8 cellular contexts compared by ENCODE assay signal in the genomic region with DNA sequence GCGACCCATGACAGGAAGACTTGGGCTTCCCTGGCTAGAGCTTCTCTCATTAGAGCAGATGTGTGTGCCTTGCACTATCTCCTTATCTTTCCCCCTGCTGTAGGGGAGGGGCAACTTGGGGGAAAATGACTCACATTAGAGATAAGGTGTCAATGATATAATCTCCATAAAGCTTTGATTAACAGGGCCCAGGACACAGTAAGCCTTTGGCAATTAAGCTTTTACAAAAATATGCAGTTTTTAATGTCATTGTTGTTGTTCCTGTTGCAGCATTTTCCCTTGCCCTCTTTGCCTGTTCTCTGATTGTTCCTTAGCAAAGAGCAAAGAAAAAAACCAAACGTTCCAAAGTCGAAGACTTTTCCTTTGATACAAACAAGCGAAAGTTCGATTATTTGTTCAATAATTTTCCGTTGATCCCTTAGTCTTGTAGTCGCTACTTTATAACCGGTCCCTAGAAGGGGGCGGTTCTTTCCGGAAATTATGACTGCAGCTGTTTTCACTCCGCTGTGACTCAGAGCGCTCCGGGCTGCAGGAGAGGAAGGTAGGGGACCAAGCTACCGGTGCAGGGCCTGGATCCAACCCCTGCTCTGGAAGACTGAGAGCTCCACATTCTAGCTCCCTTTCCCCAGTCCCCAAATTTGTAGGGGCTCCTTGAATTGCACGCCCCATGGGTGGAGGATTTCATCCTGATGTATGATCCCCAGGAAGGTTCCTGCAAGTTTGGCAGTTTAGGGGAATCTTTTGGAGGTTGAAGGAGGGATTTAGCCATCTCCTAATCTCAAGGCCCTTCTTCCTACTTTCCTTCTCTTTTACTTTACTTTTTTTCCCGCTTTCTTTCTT. TPM values are rescaled to one million over a fixed set of nuclear protein-coding genes. Genes with fewer than 3 reads are reported as not detected.
A peak's percentile ranks its signal among the peaks of the same experiment; 100 is the strongest.
DNase-seq lines count a peak whose midpoint lies in the region; ATAC-seq and TF ChIP-seq lines count a peak whose summit lies in the region.

A gene with protein sequence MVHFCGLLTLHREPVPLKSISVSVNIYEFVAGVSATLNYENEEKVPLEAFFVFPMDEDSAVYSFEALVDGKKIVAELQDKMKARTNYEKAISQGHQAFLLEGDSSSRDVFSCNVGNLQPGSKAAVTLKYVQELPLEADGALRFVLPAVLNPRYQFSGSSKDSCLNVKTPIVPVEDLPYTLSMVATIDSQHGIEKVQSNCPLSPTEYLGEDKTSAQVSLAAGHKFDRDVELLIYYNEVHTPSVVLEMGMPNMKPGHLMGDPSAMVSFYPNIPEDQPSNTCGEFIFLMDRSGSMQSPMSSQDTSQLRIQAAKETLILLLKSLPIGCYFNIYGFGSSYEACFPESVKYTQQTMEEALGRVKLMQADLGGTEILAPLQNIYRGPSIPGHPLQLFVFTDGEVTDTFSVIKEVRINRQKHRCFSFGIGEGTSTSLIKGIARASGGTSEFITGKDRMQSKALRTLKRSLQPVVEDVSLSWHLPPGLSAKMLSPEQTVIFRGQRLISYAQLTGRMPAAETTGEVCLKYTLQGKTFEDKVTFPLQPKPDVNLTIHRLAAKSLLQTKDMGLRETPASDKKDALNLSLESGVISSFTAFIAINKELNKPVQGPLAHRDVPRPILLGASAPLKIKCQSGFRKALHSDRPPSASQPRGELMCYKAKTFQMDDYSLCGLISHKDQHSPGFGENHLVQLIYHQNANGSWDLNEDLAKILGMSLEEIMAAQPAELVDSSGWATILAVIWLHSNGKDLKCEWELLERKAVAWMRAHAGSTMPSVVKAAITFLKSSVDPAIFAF (plus strand): TSS at position 509 of the 840 bp plus-strand sequence. CDS start 2,062 bp downstream, outside the sequence.

- intact Hi-C loops in activated CD8-positive, alpha-beta T cell treated with anti-CD3 and anti-CD28 coated beads for 36 hours (cut with micrococcal nuclease): loop anchor here (10.0 kb wide), 1 partner anchor 80 kb away; no protein-coding TSS in a partner anchor
- intact Hi-C loops in lower lobe of right lung (cut with DNase I): no loop called here

- H3K4me1 ChIP-seq in lower lobe of right lung: peaks cover 14% of the 10 kb centered on the region

- H3K27me3 Mint-ChIP-seq in activated CD8-positive, alpha-beta T cell treated with anti-CD3 and anti-CD28 coated beads for 36 hours: peaks cover 9% of the 10 kb centered on the region

- POLR2A ChIA-PET in activated CD8-positive, alpha-beta T cell treated with anti-CD3 and anti-CD28 coated beads for 36 hours (lab: Charles Lee): interaction anchor here (0.6 to 1.1 kb wide), 2 partner anchors 17 to 49 kb away, joined by 3 to 4 read pairs; no protein-coding TSS in a partner anchor

- H3K27me3 ChIP-seq in lower lobe of right lung (ENCODE audit: low read depth): no peaks in the 10 kb centered on the region

- ATAC-seq in GM18867 (IDR thresholded peaks at IDR 0.05; ENCODE audit: unreplicated experiment) (peak; percentile 100), HG03095 (IDR thresholded peaks at IDR 0.05; ENCODE audit: unreplicated experiment) (peak; percentile 97), lower lobe of right lung (peak; percentile 96 to 99)
- peak; percentile 100 for ATAC-seq in activated CD8-positive, alpha-beta T cell treated with anti-CD3 and anti-CD28 coated beads for 36 hours

- H3K36me3 Mint-ChIP-seq in activated CD8-positive, alpha-beta T cell treated with anti-CD3 and anti-CD28 coated beads for 36 hours (ENCODE audit: low read depth): peaks cover 5% of the 10 kb centered on the region

- H3K4me3 Mint-ChIP-seq in activated CD8-positive, alpha-beta T cell treated with anti-CD3 and anti-CD28 coated beads for 36 hours: peak within 1 kb of the TSS; percentile 82

- H3K36me3 ChIP-seq in lower lobe of right lung: peaks cover 29% of the 10 kb centered on the region

- H3K4me3 ChIP-seq in lower lobe of right lung: peak within 1 kb of the TSS; percentile 66

- H3K27ac Mint-ChIP-seq in activated CD8-positive, alpha-beta T cell treated with anti-CD3 and anti-CD28 coated beads for 36 hours: peak within 1 kb of the TSS; percentile 80

- peaks cover 10% of the 10 kb centered on the region for H3K4me1 Mint-ChIP-seq in activated CD8-positive, alpha-beta T cell treated with anti-CD3 and anti-CD28 coated beads for 36 hours (ENCODE audit: low read depth)

- CTCF ChIA-PET in activated CD8-positive, alpha-beta T cell treated with anti-CD3 and anti-CD28 coated beads for 36 hours (lab: Charles Lee): interaction anchor here (1.4 to 2.5 kb wide), 2 partner anchors 42 to 79 kb away, joined by 3 to 13 read pairs; no protein-coding TSS in a partner anchor

- peak within 1 kb of the TSS; percentile 73 for H3K27ac ChIP-seq in lower lobe of right lung

- H3K9me3 ChIP-seq in lower lobe of right lung: no peaks in the 10 kb centered on the region

- peak; percentile 85 for DNase-seq in AG08395 (ENCODE audit: low spot score)
- peak; percentile 66 for DNase-seq in NCI-H510A treated with DMSO at 0.1 percent for 48 hours (lab: John Stamatoyannopoulos, UW)
- DNase-seq in activated CD8-positive, alpha-beta T cell treated with anti-CD3 and anti-CD28 coated beads for 36 hours: peak; percentile 90
- DNase-seq in effector CD8-positive, alpha-beta T cell (lab: John Stamatoyannopoulos, UW): peak; percentile 5
- peak; percentile 80 for DNase-seq in lower lobe of right lung
- peak; percentile 58 to 75 (median 66) for DNase-seq in stimulated activated CD4-positive, alpha-beta T cell treated with anti-CD3 and anti-CD28 coated beads, TNF-alpha, amount 100 ng/mL, for 24 hours (ENCODE audit: low read depth in 3 of 3)

- H3K9me3 Mint-ChIP-seq in activated CD8-positive, alpha-beta T cell treated with anti-CD3 and anti-CD28 coated beads for 36 hours: no peaks in the 10 kb centered on the region

- no peak for TF ChIP-seq CTCF in activated CD8-positive, alpha-beta T cell treated with anti-CD3 and anti-CD28 coated beads for 36 hours (IDR thresholded peaks at IDR 0.05)
- no peak for TF ChIP-seq CTCF in lower lobe of right lung (IDR thresholded peaks at IDR 0.05)

RNA-seq across cellular contexts. Expression of the gene that starts here (rescaled TPM):
- 1 to 10 TPM; 4.4 TPM for total RNA-seq in activated CD8-positive, alpha-beta T cell treated with anti-CD3 and anti-CD28 coated beads for 36 hours
- 37.9 TPM for total RNA-seq in lower lobe of right lung

Comparison
In these comparisons a context has a peak if more than half of its experiments do, and no peak if none do; other contexts are left out.
1. Peak in every context shown above with its lines: DNase-seq, ATAC-seq, H3K4me3 ChIP-seq and H3K27ac ChIP-seq.
2. DNase-seq: peak in every context shown above with its lines; median percentile 90 in activated CD8-positive, alpha-beta T cell treated with anti-CD3 and anti-CD28 coated beads for 36 hours; 85 in AG08395; 80 in lower lobe of right lung; 66 in NCI-H510A treated with DMSO at 0.1 percent for 48 hours; 66 in stimulated activated CD4-positive, alpha-beta T cell treated with anti-CD3 and anti-CD28 coated beads, TNF-alpha, amount 100 ng/mL, for 24 hours; 5 in effector CD8-positive, alpha-beta T cell.